25 cellular contexts compared by ENCODE assay signal in genomic region chr4:114717432-114717831, GRCh38.
"Had no signal": no experiment of that assay in that cellular context is flagged by ENCODE, and none has a peak within 500 bp of the region (broad histone marks: within the 10 kb centered on the region; RNA-seq: fewer than 3 reads in every experiment).

No MANE protein-coding gene starts in this region.

- H3K4me3 ChIP-seq: MG63, SJSA1, SK-N-MC had no signal

- H3K4me1 ChIP-seq: SJSA1 had no signal

- FAIRE-seq: RCC 7860 had no signal

- DNase-seq: Karpas-422, KG1, MG63, NCI-H1092, NCI-H1105 treated with DMSO at 0.1 percent for 48 hours, NCI-H1417 treated with DMSO at 0.1 percent for 48 hours, NCI-H146, NCI-H1694 treated with DMSO at 0.1 percent for 48 hours, NCI-H1930, NCI-H2081 treated with DMSO at 0.1 percent for 48 hours, NCI-H2171, NCI-H226, NCI-H446, NCI-H510A, NCI-H524 treated with DMSO at 0.1 percent for 48 hours, NCI-H69, NCI-H774, Right ventricle myocardium superior, RPMI8226, SIG-M5, SW 1271, T-cell had no signal

- H3K36me3 ChIP-seq: MG63, SJSA1 had no signal

- H3K9me3 ChIP-seq: MG63, SJSA1 had no signal

- ATAC-seq: T-cell had no signal

- H3K27ac ChIP-seq: SJSA1, SK-N-MC had no signal

- H3K27me3 ChIP-seq: MG63 had no signal
